8 cellular contexts compared by ENCODE assay signal in genomic region chr1:1273535-1274298, GRCh38. TPM values are rescaled to one million over a fixed set of nuclear protein-coding genes. Genes with fewer than 3 reads are reported as not detected.
A peak's percentile ranks its signal among the peaks of the same experiment; 100 is the strongest.
DNase-seq lines count a peak whose midpoint lies in the region; ATAC-seq and TF ChIP-seq lines count a peak whose summit lies in the region.

Gene UBE2J2, minus strand, starts transcription at chr1:1273854. Its CDS starts 5,862 bp downstream, at chr1:1267992.

- H3K4me1 ChIP-seq in OCI-LY1 (ENCODE audit: insufficient read depth, low read length, severe bottlenecking) = peaks cover 28% of the 10 kb centered on the region

- peak within 1 kb of the TSS; percentile 94 for H3K9ac ChIP-seq in OCI-LY1 (ENCODE audit: low read length)

- H3F3A ChIP-seq in OCI-LY1 (ENCODE audit: insufficient read depth, low read length) = no peaks in the 10 kb centered on the region

- H3K36me3 ChIP-seq in OCI-LY1 (ENCODE audit: insufficient read depth, low read length) = peaks cover 17% of the 10 kb centered on the region

- TF ChIP-seq CTCF in OCI-LY1 (IDR thresholded peaks at IDR 0.05; ENCODE audit: low read length) (no peak), endothelial cell (IDR thresholded peaks at IDR 0.05; ENCODE audit: unreplicated experiment) (no peak)

- DNase-seq in CD1c-positive myeloid dendritic cell (ENCODE audit: extremely low spot score) (peak; percentile 93), HT1080 (ENCODE audit: low read depth) (peak; percentile 67), endothelial cell (ENCODE audit: low spot score) (peak; percentile 96), midbrain (lab: John Stamatoyannopoulos, UW) (peak; percentile 94)
- DNase-seq in activated CD8-positive, alpha-beta memory T cell treated with anti-CD3 and anti-CD28 coated beads, Interleukin-2, amount 50 U/mL, for 4 hours = peak; percentile 91
- peak; percentile 88 to 90 for DNase-seq in stimulated activated CD8-positive, alpha-beta memory T cell treated with anti-CD3 and anti-CD28 coated beads, Interleukin-15, amount 100 ng/mL, for 48 hours (ENCODE audit: low read depth in 2 of 2)

- H2AFZ ChIP-seq in OCI-LY1 (ENCODE audit: low read length) = no peak within 1 kb of the TSS

- H3K27ac ChIP-seq in OCI-LY1 (ENCODE audit: low read depth, low read length, poor library complexity, severe bottlenecking) = no peak within 1 kb of the TSS

- peak within 1 kb of the TSS; percentile 99 for H3K4me2 ChIP-seq in OCI-LY1 (ENCODE audit: low read length)

- H3K27ac Mint-ChIP-seq in endothelial cell (ENCODE audit: unreplicated experiment) = peak within 1 kb of the TSS; percentile 88

- peak within 1 kb of the TSS; percentile 81 for H3K4me3 ChIP-seq in OCI-LY1 (ENCODE audit: low read depth, low read length, poor library complexity, severe bottlenecking)

- no peaks in the 10 kb centered on the region for H3K9me2 ChIP-seq in OCI-LY1 (ENCODE audit: low read depth, low read length)

- no peaks in the 10 kb centered on the region for H4K20me1 ChIP-seq in OCI-LY1 (ENCODE audit: insufficient read depth, low read length)

- peak; percentile 86 for ATAC-seq in GM19455 (IDR thresholded peaks at IDR 0.05; ENCODE audit: unreplicated experiment)

- H3K9me3 Mint-ChIP-seq in endothelial cell (ENCODE audit: unreplicated experiment) = no peaks in the 10 kb centered on the region

- H3K36me3 Mint-ChIP-seq in endothelial cell (ENCODE audit: low read depth, unreplicated experiment) = peaks cover 17% of the 10 kb centered on the region

- peaks cover 22% of the 10 kb centered on the region for H3K27me3 Mint-ChIP-seq in endothelial cell (ENCODE audit: unreplicated experiment)

- no peaks in the 10 kb centered on the region for H3K27me3 ChIP-seq in OCI-LY1 (ENCODE audit: insufficient read depth, low read length)

- peaks cover 38% of the 10 kb centered on the region for H3K79me2 ChIP-seq in OCI-LY1 (ENCODE audit: insufficient read depth, low read length)

- peak within 1 kb of the TSS; percentile 95 for H3K4me3 Mint-ChIP-seq in endothelial cell (ENCODE audit: unreplicated experiment)

- peaks cover 32% of the 10 kb centered on the region for H3K4me1 Mint-ChIP-seq in endothelial cell (ENCODE audit: unreplicated experiment)

- peaks cover 3% of the 10 kb centered on the region; the same call in 1 of the 2 replicates for H3K9me3 ChIP-seq in OCI-LY1 (ENCODE audit: low read length)

RNA-seq across cellular contexts. Expression of gene UBE2J2, which starts in this region (rescaled TPM):
- 125 and 139 TPM in 2 replicates for total RNA-seq in HT1080 (2014; rRNA removed; shearing (Covaris generic))
- 74.7 and 83.5 TPM in 2 replicates for polyA plus RNA-seq in HT1080 (2015; cell fraction: cytosol; rRNA removed)
- 73.5 and 74.9 TPM in 2 replicates for polyA plus RNA-seq in HT1080 (2015; cell fraction: nucleus; rRNA removed)
- 71.9 TPM for total RNA-seq in endothelial cell (ENCODE audit: unreplicated experiment)
